Comparison of ENCODE assay signal across 9 cellular contexts in the genomic region with DNA sequence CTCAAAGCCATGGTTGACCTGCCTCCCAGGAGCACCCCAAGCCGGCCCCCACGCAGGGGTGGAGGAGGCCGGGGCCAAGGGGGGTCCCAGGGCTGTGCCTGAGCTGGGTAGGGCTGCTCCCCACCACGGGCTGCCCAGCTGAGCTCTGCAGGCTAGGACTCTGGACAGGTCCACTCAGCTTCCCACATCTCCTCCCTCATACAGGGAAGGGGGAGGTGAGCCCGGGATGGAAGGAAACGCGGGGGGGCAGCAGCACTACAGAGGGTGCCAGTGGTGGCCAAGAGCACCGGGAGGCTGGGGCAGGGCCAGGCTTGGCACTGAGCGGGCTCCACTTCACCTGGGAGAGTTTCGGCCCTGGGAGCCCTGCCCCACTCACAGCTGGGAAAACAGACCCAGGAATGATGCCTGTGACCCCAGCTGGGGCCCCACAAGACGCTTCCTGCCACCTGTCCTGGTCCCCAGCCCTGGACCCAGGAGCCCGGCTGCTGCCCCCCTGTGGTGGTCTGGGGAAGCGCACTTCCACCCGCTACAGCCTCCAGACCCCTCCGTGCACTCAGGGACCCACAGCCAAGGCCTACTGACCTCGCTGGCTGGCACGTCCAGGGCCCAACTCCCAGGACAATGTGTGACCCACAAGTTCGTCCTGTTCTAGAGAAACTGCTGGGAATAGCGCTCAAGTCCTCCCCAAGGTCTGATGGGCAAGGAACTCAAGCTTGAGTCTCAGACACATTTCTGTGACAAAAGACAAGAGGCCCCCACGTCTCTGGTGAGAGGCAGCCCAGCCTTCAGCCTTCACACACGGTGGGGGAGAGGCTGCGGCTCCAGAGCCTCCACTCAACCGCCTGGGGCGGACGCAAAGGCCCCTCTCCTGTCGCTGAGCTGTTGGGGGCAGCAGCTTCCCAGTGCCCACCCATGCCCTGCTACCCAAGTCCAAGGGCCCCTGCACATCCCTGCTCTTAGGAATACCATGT. TPM values are rescaled to one million over a fixed set of nuclear protein-coding genes. Genes with fewer than 3 reads are reported as not detected.
DNase-seq lines count a peak whose midpoint lies in the region; ATAC-seq, FAIRE-seq and TF ChIP-seq lines count a peak whose summit lies in the region.
"Had no signal": no experiment of that assay in that cellular context is flagged by ENCODE, and none has a peak within 500 bp of the region (broad histone marks: within the 10 kb centered on the region; RNA-seq: fewer than 3 reads in every experiment).

No MANE protein-coding gene starts in this region.

- H3K27ac Mint-ChIP-seq in type B pancreatic cell, result no peak overlapping the region

- H3K9me3 Mint-ChIP-seq in type B pancreatic cell, result no peaks in the 10 kb centered on the region

- peaks cover 4% of the 10 kb centered on the region for H3K36me3 Mint-ChIP-seq in type B pancreatic cell

- H3K4me1 Mint-ChIP-seq in type B pancreatic cell (ENCODE audit: unreplicated experiment), result peaks cover 4% of the 10 kb centered on the region

- no peak for TF ChIP-seq POLR2A in esophagus squamous epithelium (IDR thresholded peaks at IDR 0.05)

- H3K9me3 ChIP-seq in NT2/D1 (ENCODE audit: insufficient read depth, low read length) (0 out of 2 replicates have a peak, but pooled peaks cover 2% of the 10 kb centered on the region), esophagus squamous epithelium (no peaks in the 10 kb centered on the region), pancreas (no peaks in the 10 kb centered on the region)
- H3K9me3 ChIP-seq: HAP-1 had no signal

- H3K36me3 ChIP-seq in NT2/D1 (ENCODE audit: insufficient read depth, insufficient read length, low read length) (peaks cover 42% of the 10 kb centered on the region), esophagus squamous epithelium (peaks cover 0 to 20% (median 0%) of the 10 kb centered on the region in 3 donors), pancreas (no peaks in the 10 kb centered on the region)

- H3K27me3 ChIP-seq in NT2/D1 (ENCODE audit: insufficient read depth, insufficient read length), result no peaks in the 10 kb centered on the region
- H3K27me3 ChIP-seq in esophagus squamous epithelium, result no peaks in the 10 kb centered on the region
- no peaks in the 10 kb centered on the region for H3K27me3 ChIP-seq in pancreas

- ATAC-seq in GM21723 (IDR thresholded peaks at IDR 0.05; ENCODE audit: unreplicated experiment) (peak; percentile 23), pancreas (peak; percentile 39 to 61 (median 54)), GM21390 (IDR thresholded peaks at IDR 0.05; ENCODE audit: unreplicated experiment) (no peak)

- intact Hi-C loops in esophagus squamous epithelium (cut with DNase I) (no loop called here), pancreas (cut with DNase I) (no loop called here)

- H3K9ac ChIP-seq in NT2/D1 (ENCODE audit: insufficient read length, low read depth), result peak overlapping the region; percentile 42

- H3K27ac ChIP-seq in esophagus squamous epithelium, result peak overlapping the region in 1 of 4 donors; percentile 14
- peak overlapping the region in 1 of 4 donors; percentile 33 for H3K27ac ChIP-seq in pancreas

- 25% methylated on average over 16 of the region's 26 CpGs; no CpG with 5 or more reads in 1 of the 2 donors for WGBS in esophagus squamous epithelium, 2 donors
- 23 to 25% methylated on average over 25 to 26 of the region's 26 CpGs for WGBS in pancreas, 2 donors

- H3K4me3 ChIP-seq in AG10803 (ENCODE audit: low read length) (peak overlapping the region; percentile 9), NT2/D1 (ENCODE audit: insufficient read length, low read depth) (no peak overlapping the region), esophagus squamous epithelium (peak overlapping the region in 1 of 4 donors; percentile 33), pancreas (no peak overlapping the region)
- H3K4me3 ChIP-seq: HAP-1 had no signal

- TF ChIP-seq CTCF in AG10803 (conservative IDR thresholded peaks at IDR 0.05; ENCODE audit: low read length), result peak; percentile 74
- peak; percentile 77 to 97 (median 90) for TF ChIP-seq CTCF in esophagus squamous epithelium (IDR thresholded peaks at IDR 0.05)
- TF ChIP-seq CTCF in pancreas (IDR thresholded peaks at IDR 0.05), result peak; percentile 94 to 98 (median 96)
- peak; percentile 92 for TF ChIP-seq CTCF in type B pancreatic cell (conservative IDR thresholded peaks at IDR 0.05)

- DNase-seq in AG10803 (ENCODE audit: low read depth) (peak; percentile 46), NT2/D1 (ENCODE audit: low read depth, low spot score) (no peak), activated T-cell treated with anti-CD3 and anti-CD28 coated beads for 24 hours (ENCODE audit: low read depth) (peak; percentile 70), esophagus squamous epithelium (lab: John Stamatoyannopoulos, UW) (no peak), pancreas (peak; percentile 68 to 93 (median 83)), type B pancreatic cell (ENCODE audit: extremely low spot score, unreplicated experiment) (peak; percentile 85)

- no peak for FAIRE-seq in pancreas (lab: Jason Lieb, UNC)

- peaks cover 3% of the 10 kb centered on the region for H3K27me3 Mint-ChIP-seq in type B pancreatic cell

- H3K4me3 Mint-ChIP-seq in type B pancreatic cell, result peak overlapping the region; percentile 68

- H3K4me1 ChIP-seq in NT2/D1 (ENCODE audit: insufficient read depth, insufficient read length) (peaks cover 3% of the 10 kb centered on the region), esophagus squamous epithelium (peaks cover 26 to 54% (median 38%) of the 10 kb centered on the region in 3 donors), pancreas (peaks cover 6 to 26% (median 13%) of the 10 kb centered on the region in 3 donors)

RNA-seq across cellular contexts. Expression of gene AURKAIP1, which starts 3.0 kb away (rescaled TPM):
- total RNA-seq in esophagus squamous epithelium, result 100 to 1,000 TPM in 3 of 4 donors, 10 to 100 TPM in 1; 92.7 to 134 (median 123) TPM
- total RNA-seq in pancreas, result 10 to 100 TPM; 52.8 to 83.8 (median 57.7) TPM
- polyA plus RNA-seq in pancreas, result 100 to 1,000 TPM; 150 to 161 TPM
- 122 and 143 TPM in 2 replicates for total RNA-seq in type B pancreatic cell (ENCODE audit: low replicate concordance)

RNA-seq across cellular contexts. Expression of gene MXRA8, which starts 13.7 kb away (rescaled TPM):
- total RNA-seq in esophagus squamous epithelium (10 to 100 TPM in 2 of 4 donors, 1 to 10 TPM in 1, under 1 TPM in 1; 0.45 to 33.8 (median 12.8) TPM), pancreas (10 to 100 TPM in 3 of 6 donors, 1 to 10 TPM in 3; 1.6 to 35.8 (median 7.6) TPM), type B pancreatic cell (ENCODE audit: low replicate concordance) (17.6 and 78.1 TPM in 2 replicates)
- polyA plus RNA-seq in pancreas, result 10 to 100 TPM; 16.8 to 17.6 TPM

RNA-seq across cellular contexts. Expression of gene DVL1, which starts 22.8 kb away (rescaled TPM):
- 100 to 1,000 TPM in 1 of 4 donors, 10 to 100 TPM in 3; 63.5 to 111 (median 88.0) TPM for total RNA-seq in esophagus squamous epithelium
- total RNA-seq in pancreas, result 10 to 100 TPM; 30.6 to 54.0 (median 48.3) TPM
- polyA plus RNA-seq in pancreas, result 100 to 1,000 TPM in 1 of 2 donors, 10 to 100 TPM in 1; 80.5 to 103 TPM
- total RNA-seq in type B pancreatic cell (ENCODE audit: low replicate concordance), result 62.8 and 63.5 TPM in 2 replicates

RNA-seq across cellular contexts. Expression of gene CCNL2, which starts 27.1 kb away (rescaled TPM):
- total RNA-seq in esophagus squamous epithelium (100 to 1,000 TPM in 2 of 4 donors, 10 to 100 TPM in 2; 42.5 to 213 (median 104) TPM), pancreas (100 to 1,000 TPM in 1 of 6 donors, 10 to 100 TPM in 5; 49.2 to 124 (median 77.1) TPM), type B pancreatic cell (ENCODE audit: low replicate concordance) (194 and 298 TPM in 2 replicates)
- 100 to 1,000 TPM; 270 to 409 TPM for polyA plus RNA-seq in pancreas

RNA-seq across cellular contexts. Expression of gene MRPL20, which starts 35.1 kb away (rescaled TPM):
- total RNA-seq in esophagus squamous epithelium (100 to 1,000 TPM in 3 of 4 donors, 10 to 100 TPM in 1; 98.0 to 157 (median 116) TPM), pancreas (10 to 100 TPM; 42.1 to 71.8 (median 49.1) TPM), type B pancreatic cell (ENCODE audit: low replicate concordance) (98.9 and 108 TPM in 2 replicates)
- polyA plus RNA-seq in pancreas, result 100 to 1,000 TPM in 1 of 2 donors, 10 to 100 TPM in 1; 69.0 to 121 TPM

Comparison
In these comparisons a context has a peak if more than half of its experiments do, and no peak if none do; other contexts are left out.
1. DNase-seq: peak in AG10803 (single experiment), activated T-cell treated with anti-CD3 and anti-CD28 coated beads for 24 hours (single experiment), pancreas (6 of 6) and type B pancreatic cell (single experiment); none in NT2/D1 (single experiment) and esophagus squamous epithelium (single experiment).
2. Peak in every context shown above with its lines, with median percentiles within 50 percentile points of each other: CTCF ChIP-seq.